Comparison of ENCODE assay signal across 23 cellular contexts in genomic region chr2:25494626-25495025, GRCh38.
DNase-seq lines count a peak whose midpoint lies in the region; ATAC-seq and TF ChIP-seq lines count a peak whose summit lies in the region.
"Had no signal": no experiment of that assay in that cellular context is flagged by ENCODE, and none has a peak within 500 bp of the region (broad histone marks: within the 10 kb centered on the region; RNA-seq: fewer than 3 reads in every experiment).

No MANE protein-coding gene starts in this region.

- no peak overlapping the region for H3K14ac ChIP-seq in H9 (ENCODE audit: insufficient read depth, low read length)

- no peaks in the 10 kb centered on the region for H3K9me3 ChIP-seq in H9 (ENCODE audit: control insufficient read depth, low read depth, low read length)
- H3K9me3 ChIP-seq: pancreas, sigmoid colon, tibial artery had no signal

- no peak overlapping the region for H2BK120ac ChIP-seq in H9 (ENCODE audit: low read depth, low read length, poor library complexity, severe bottlenecking)

- H3K4ac ChIP-seq in H9 (ENCODE audit: low read depth, low read length), result no peak overlapping the region

- H2AFZ ChIP-seq in H9 (ENCODE audit: low read length), result no peak overlapping the region
- H2AFZ ChIP-seq: hepatocyte had no signal

- no peak overlapping the region for H2BK5ac ChIP-seq in H9 (ENCODE audit: insufficient read length, low read length)

- H2BK15ac ChIP-seq in H9 (ENCODE audit: low read depth, low read length), result no peak overlapping the region

- no CpG with 5 or more reads among the region's 2 CpGs for WGBS in H9 (ENCODE audit: extremely low coverage, insufficient read length, low lambda C conversion rate)

- no peak overlapping the region for H3K18ac ChIP-seq in H9 (ENCODE audit: insufficient read length, low read depth, low read length)

- no peak overlapping the region for H3K23ac ChIP-seq in H9 (ENCODE audit: insufficient read length, low read depth, low read length)

- no peaks in the 10 kb centered on the region; the same call in 1 of the 2 replicates for H3K79me2 ChIP-seq in H9 (ENCODE audit: insufficient read depth, low read length)
- H3K79me2 ChIP-seq: hepatocyte had no signal

- H3K27ac ChIP-seq in H9 (ENCODE audit: insufficient read length, low read depth, low read length), result no peak overlapping the region
- H3K27ac ChIP-seq: foreskin keratinocyte, hepatocyte, pancreas, tibial artery had no signal

- H3K27ac Mint-ChIP-seq in H9 (peak overlapping the region in 2 of 3 experiments; percentile 24 to 74; a peak in 1 of 7 replicates), chondrocyte (ENCODE audit: unreplicated experiment) (peak overlapping the region; percentile 43)
- H3K27ac Mint-ChIP-seq: activated CD4-positive, alpha-beta T cell treated with anti-CD3 and anti-CD28 coated beads for 36 hours; activated naive CD4-positive, alpha-beta T cell treated with anti-CD3 and anti-CD28 coated beads, Interleukin-2, amount 50 U/mL, for 24 hours; B cell; brain; dendritic cell treated with granulocyte-macrophage colony-stimulating factor and Interleukin-4, amounts not matched to agents 40 ng/mL and 50 ng/mL, for 4 days had no signal

- no peak overlapping the region for H2BK20ac ChIP-seq in H9 (ENCODE audit: low read depth, low read length, poor library complexity, severe bottlenecking)

- no peaks in the 10 kb centered on the region; the same call in 1 of the 2 replicates for H3K4me1 ChIP-seq in H9 (ENCODE audit: insufficient read depth, low read length)
- H3K4me1 ChIP-seq: foreskin keratinocyte, tibial artery had no signal

- no peaks in the 10 kb centered on the region for H3K27me3 ChIP-seq in H9 (ENCODE audit: insufficient read depth, low read length)
- H3K27me3 ChIP-seq: foreskin keratinocyte, hepatocyte, pancreas, sigmoid colon, tibial artery had no signal

- H3K23me2 ChIP-seq in H9 (ENCODE audit: insufficient read length, low read depth, low read length, poor library complexity, severe bottlenecking), result no peaks in the 10 kb centered on the region

- H3K27me3 Mint-ChIP-seq in H9 (ENCODE audit: low read depth) (no peaks in the 10 kb centered on the region), chondrocyte (ENCODE audit: low read depth) (no peaks in the 10 kb centered on the region)
- H3K27me3 Mint-ChIP-seq: activated CD4-positive, alpha-beta T cell treated with anti-CD3 and anti-CD28 coated beads for 36 hours; activated naive CD4-positive, alpha-beta T cell treated with anti-CD3 and anti-CD28 coated beads, Interleukin-2, amount 50 U/mL, for 24 hours; B cell; brain; dendritic cell treated with granulocyte-macrophage colony-stimulating factor and Interleukin-4, amounts not matched to agents 40 ng/mL and 50 ng/mL, for 4 days; naive B cell had no signal

- H4K20me1 ChIP-seq in H9 (ENCODE audit: control insufficient read depth, insufficient read depth, insufficient read length), result no peaks in the 10 kb centered on the region

- H3K56ac ChIP-seq in H9 (ENCODE audit: insufficient read length, low read depth, low read length), result no peak overlapping the region

- intact Hi-C loops in left ventricle myocardium superior (cut with micrococcal nuclease), result no loop called here

- no peak overlapping the region; a peak in 1 of 5 replicates for H3K4me3 Mint-ChIP-seq in H9
- no peak overlapping the region for H3K4me3 Mint-ChIP-seq in chondrocyte (ENCODE audit: unreplicated experiment)
- H3K4me3 Mint-ChIP-seq: activated CD4-positive, alpha-beta T cell treated with anti-CD3 and anti-CD28 coated beads for 36 hours; activated naive CD4-positive, alpha-beta T cell treated with anti-CD3 and anti-CD28 coated beads, Interleukin-2, amount 50 U/mL, for 24 hours; B cell; brain; dendritic cell treated with granulocyte-macrophage colony-stimulating factor and Interleukin-4, amounts not matched to agents 40 ng/mL and 50 ng/mL, for 4 days; naive B cell had no signal

- no peak overlapping the region for H2AK5ac ChIP-seq in H9 (ENCODE audit: insufficient read length, low read length)

- no peak overlapping the region for H3K9ac ChIP-seq in H9 (ENCODE audit: extremely low read depth, insufficient read length, low read length)

- no peak overlapping the region for H2BK12ac ChIP-seq in H9 (ENCODE audit: insufficient read length, low read depth, low read length)

- DNase-seq in H9, result peak; percentile 34
- no peak for DNase-seq in chondrocyte (ENCODE audit: low spot score)
- peak; percentile 30 for DNase-seq in kidney tubule cell (ENCODE audit: low spot score)
- peak; percentile 36 for DNase-seq in smooth muscle cell of the brain vasculature (ENCODE audit: low read depth, low spot score)
- DNase-seq in left ventricle myocardium superior, result no peak
- DNase-seq in SHP77 (lab: John Stamatoyannopoulos, UW), result no peak
- DNase-seq: activated CD4-positive, alpha-beta T cell treated with anti-CD3 and anti-CD28 coated beads for 36 hours; foreskin keratinocyte; MM.1S; naive B cell; NCI-H146; NCI-H748 treated with DMSO at 0.1 percent for 48 hours; pancreas; sigmoid colon; stimulated activated CD4-positive, alpha-beta T cell treated with anti-CD3 and anti-CD28 coated beads, Interleukin-2, amount 100 ng/mL, for 24 hours; stimulated activated naive CD4-positive, alpha-beta T cell treated with Interleukin-2 at 50 U/mL for 16 hours; tibial artery had no signal

- H4K5ac ChIP-seq in H9 (ENCODE audit: insufficient read length, low read depth, low read length), result no peak overlapping the region

- H4K91ac ChIP-seq in H9 (ENCODE audit: insufficient read length, low read depth, low read length), result no peak overlapping the region

- TF ChIP-seq CTCF in H9 (conservative IDR thresholded peaks at IDR 0.05) (no peak), chondrocyte (IDR thresholded peaks at IDR 0.05) (no peak)

- peaks cover 0 to 4% (median 0%) of the 10 kb centered on the region in 3 experiments; a peak in 1 of 7 replicates for H3K36me3 Mint-ChIP-seq in H9 (ENCODE audit: insufficient read depth in 1 of 3, low read depth in 3 of 3)
- no peaks in the 10 kb centered on the region for H3K36me3 Mint-ChIP-seq in chondrocyte (ENCODE audit: low read depth)
- H3K36me3 Mint-ChIP-seq: activated naive CD4-positive, alpha-beta T cell treated with anti-CD3 and anti-CD28 coated beads, Interleukin-2, amount 50 U/mL, for 24 hours; naive B cell had no signal

- H3K4me2 ChIP-seq in H9 (ENCODE audit: insufficient read depth, insufficient read length, low read length), result no peak overlapping the region
- H3K4me2 ChIP-seq: hepatocyte had no signal

- peaks cover 7 to 9% of the 10 kb centered on the region in 2 experiments for H3K4me1 Mint-ChIP-seq in H9
- H3K4me1 Mint-ChIP-seq in chondrocyte (ENCODE audit: low read depth), result peaks cover 33% of the 10 kb centered on the region
- H3K4me1 Mint-ChIP-seq: activated naive CD4-positive, alpha-beta T cell treated with anti-CD3 and anti-CD28 coated beads, Interleukin-2, amount 50 U/mL, for 24 hours had no signal

- no peaks in the 10 kb centered on the region for H3K9me3 Mint-ChIP-seq in H9
- no peaks in the 10 kb centered on the region for H3K9me3 Mint-ChIP-seq in chondrocyte (ENCODE audit: low read depth)
- H3K9me3 Mint-ChIP-seq: activated naive CD4-positive, alpha-beta T cell treated with anti-CD3 and anti-CD28 coated beads, Interleukin-2, amount 50 U/mL, for 24 hours; brain; dendritic cell treated with granulocyte-macrophage colony-stimulating factor and Interleukin-4, amounts not matched to agents 40 ng/mL and 50 ng/mL, for 4 days; naive B cell had no signal

- no peak overlapping the region for H4K8ac ChIP-seq in H9 (replicated peaks; ENCODE audit: insufficient read length, low read depth, low read length)

- no peaks in the 10 kb centered on the region for H3K79me1 ChIP-seq in H9 (ENCODE audit: insufficient read depth, low read depth, low read length, poor library complexity, severe bottlenecking)

- no peak overlapping the region for H3T11ph ChIP-seq in H9 (ENCODE audit: low read length)

- no peak for ATAC-seq in left ventricle myocardium superior
- no peak; the same call in 2 of the 3 replicates for ATAC-seq in SK-N-SH treated with all-trans-retinoic acid at 6 μM for 48 hours
- ATAC-seq: activated CD4-positive, alpha-beta T cell treated with anti-CD3 and anti-CD28 coated beads for 36 hours; foreskin keratinocyte; pancreas had no signal

TF ChIP-seq in SK-N-SH treated with all-trans-retinoic acid at 6 μM for 48 hours, 23 proteins besides CTCF, POLR2A, EP300 and RAD21 (continues in another document):
- TF ChIP-seq CSRNP3 (CRISPR knock-in tag; IDR thresholded peaks at IDR 0.05), result no peak
- TF ChIP-seq ZNF565 (CRISPR knock-in tag; conservative IDR thresholded peaks at IDR 0.05; ENCODE audit: low read depth), result no peak
- no peak for TF ChIP-seq SNAI2 (CRISPR knock-in tag; IDR thresholded peaks at IDR 0.05)
- TF ChIP-seq ZFP30 (CRISPR knock-in tag; IDR thresholded peaks at IDR 0.05), result no peak
- no peak for TF ChIP-seq RARB (CRISPR knock-in tag; IDR thresholded peaks at IDR 0.05)
- TF ChIP-seq ZNF8 (CRISPR knock-in tag; IDR thresholded peaks at IDR 0.05), result no peak
- no peak for TF ChIP-seq ISL1 (CRISPR knock-in tag; IDR thresholded peaks at IDR 0.05)
- no peak for TF ChIP-seq PATZ1 (CRISPR knock-in tag; IDR thresholded peaks at IDR 0.05; ENCODE audit: borderline replicate concordance)

Comparison
In these comparisons a context has a peak if more than half of its experiments do, and no peak if none do; other contexts are left out.
1. DNase-seq: peak in H9 (single experiment), kidney tubule cell (single experiment) and smooth muscle cell of the brain vasculature (single experiment); none in chondrocyte (single experiment), left ventricle myocardium superior (single experiment) and SHP77 (0 of 2).